Comparison of ENCODE assay signal across 8 cellular contexts in genomic region chrX:102950908-102951866, GRCh38. TPM values are rescaled to one million over a fixed set of nuclear protein-coding genes. Genes with fewer than 3 reads are reported as not detected.
DNase-seq lines count a peak whose midpoint lies in the region; ATAC-seq lines count a peak whose summit lies in the region.

No MANE protein-coding gene starts in this region.

- ATAC-seq in GM18870 (IDR thresholded peaks at IDR 0.05; ENCODE audit: unreplicated experiment) (peak; percentile 68), HG03439 (IDR thresholded peaks at IDR 0.05; ENCODE audit: unreplicated experiment) (peak; percentile 67)

- no peaks in the 10 kb centered on the region for H3K36me3 Mint-ChIP-seq in activated CD4-positive, alpha-beta memory T cell treated with anti-CD3 and anti-CD28 coated beads for 36 hours

- DNase-seq in ACHN (peak; percentile 46), NCI-H748 (lab: John Stamatoyannopoulos, UW; ENCODE audit: unreplicated experiment) (peak; percentile 53)
- DNase-seq in activated CD4-positive, alpha-beta memory T cell treated with anti-CD3 and anti-CD28 coated beads for 36 hours = peak; percentile 60
- peak; percentile 38 for DNase-seq in effector CD8-positive, alpha-beta T cell (lab: John Stamatoyannopoulos, UW)
- DNase-seq in stimulated activated CD8-positive, alpha-beta memory T cell treated with anti-CD3 and anti-CD28 coated beads, Interleukin-7, amount 100 ng/mL, for 48 hours (ENCODE audit: extremely low read depth in 1 of 2, low read depth in 1 of 2) = peak; percentile 10 to 15

- H3K4me1 Mint-ChIP-seq in activated CD4-positive, alpha-beta memory T cell treated with anti-CD3 and anti-CD28 coated beads for 36 hours (ENCODE audit: low read depth) = peaks cover 3% of the 10 kb centered on the region

- H3K4me1 ChIP-seq in mesodermal cell (ENCODE audit: control insufficient read depth, insufficient read depth, low read length, poor library complexity, severe bottlenecking) = no peaks in the 10 kb centered on the region

- peak overlapping the region; percentile 59 for H3K4me3 Mint-ChIP-seq in activated CD4-positive, alpha-beta memory T cell treated with anti-CD3 and anti-CD28 coated beads for 36 hours

- no peak overlapping the region for H3K27ac Mint-ChIP-seq in activated CD4-positive, alpha-beta memory T cell treated with anti-CD3 and anti-CD28 coated beads for 36 hours

- H3K27me3 Mint-ChIP-seq in activated CD4-positive, alpha-beta memory T cell treated with anti-CD3 and anti-CD28 coated beads for 36 hours = no peaks in the 10 kb centered on the region

- peak overlapping the region; percentile 3 for H3K4me3 ChIP-seq in mesodermal cell (ENCODE audit: extremely low read depth, insufficient read depth, low read length, poor library complexity, severe bottlenecking)

- in situ Hi-C loops in ACHN (cut with HindIII; ENCODE audit: low pct_ligation_motif_present, low pct_unique_long_range_greater_than_20kb, low sequenced_read_pairs) = no loop called here

- POLR2A ChIA-PET in activated CD4-positive, alpha-beta memory T cell treated with anti-CD3 and anti-CD28 coated beads for 36 hours (lab: Charles Lee) = interaction anchor here (0.6 kb wide), 1 partner anchor 1073 kb away, joined by 3 read pairs; no protein-coding TSS in a partner anchor

- WGBS in mesodermal cell (ENCODE audit: insufficient coverage in 2 of 2), 2 experiments = 0% methylated on average over 5 of the region's 14 CpGs; no CpG with 5 or more reads in 1 of the 2 experiments

- no peaks in the 10 kb centered on the region for H3K9me3 Mint-ChIP-seq in activated CD4-positive, alpha-beta memory T cell treated with anti-CD3 and anti-CD28 coated beads for 36 hours

- no peak overlapping the region for H3K27ac ChIP-seq in mesodermal cell (ENCODE audit: low read depth, low read length, severe bottlenecking)

- no peaks in the 10 kb centered on the region for H3K9me3 ChIP-seq in mesodermal cell (ENCODE audit: control insufficient read depth, low read length)

- CTCF ChIA-PET in activated CD4-positive, alpha-beta memory T cell treated with anti-CD3 and anti-CD28 coated beads for 36 hours (lab: Charles Lee) = interaction anchor here (0.8 to 3.2 kb wide), 26 partner anchors 9 to 1438 kb away, joined by 3 to 41 read pairs (median 4); partner anchors contain the start of gene RAB40AL

- no peaks in the 10 kb centered on the region for H3K36me3 ChIP-seq in mesodermal cell (ENCODE audit: control insufficient read depth, insufficient read depth, low read length)

- intact Hi-C loops in activated CD4-positive, alpha-beta memory T cell treated with anti-CD3 and anti-CD28 coated beads for 36 hours (cut with micrococcal nuclease) = loop anchor here (1.0 kb wide), 3 partner anchors 207 to 513 kb away; no protein-coding TSS in a partner anchor

RNA-seq across cellular contexts. Expression of gene RAB40AL, which starts 14.1 kb away (rescaled TPM):
- total RNA-seq in activated CD4-positive, alpha-beta memory T cell treated with anti-CD3 and anti-CD28 coated beads for 36 hours = not detected
- polyA plus RNA-seq in mesodermal cell (2013, experiment 1 of 2) = not detected
- polyA plus RNA-seq in mesodermal cell (2013, experiment 2 of 2) = not detected
